ENCODE assay signal across 8 cellular contexts in the genomic region with DNA sequence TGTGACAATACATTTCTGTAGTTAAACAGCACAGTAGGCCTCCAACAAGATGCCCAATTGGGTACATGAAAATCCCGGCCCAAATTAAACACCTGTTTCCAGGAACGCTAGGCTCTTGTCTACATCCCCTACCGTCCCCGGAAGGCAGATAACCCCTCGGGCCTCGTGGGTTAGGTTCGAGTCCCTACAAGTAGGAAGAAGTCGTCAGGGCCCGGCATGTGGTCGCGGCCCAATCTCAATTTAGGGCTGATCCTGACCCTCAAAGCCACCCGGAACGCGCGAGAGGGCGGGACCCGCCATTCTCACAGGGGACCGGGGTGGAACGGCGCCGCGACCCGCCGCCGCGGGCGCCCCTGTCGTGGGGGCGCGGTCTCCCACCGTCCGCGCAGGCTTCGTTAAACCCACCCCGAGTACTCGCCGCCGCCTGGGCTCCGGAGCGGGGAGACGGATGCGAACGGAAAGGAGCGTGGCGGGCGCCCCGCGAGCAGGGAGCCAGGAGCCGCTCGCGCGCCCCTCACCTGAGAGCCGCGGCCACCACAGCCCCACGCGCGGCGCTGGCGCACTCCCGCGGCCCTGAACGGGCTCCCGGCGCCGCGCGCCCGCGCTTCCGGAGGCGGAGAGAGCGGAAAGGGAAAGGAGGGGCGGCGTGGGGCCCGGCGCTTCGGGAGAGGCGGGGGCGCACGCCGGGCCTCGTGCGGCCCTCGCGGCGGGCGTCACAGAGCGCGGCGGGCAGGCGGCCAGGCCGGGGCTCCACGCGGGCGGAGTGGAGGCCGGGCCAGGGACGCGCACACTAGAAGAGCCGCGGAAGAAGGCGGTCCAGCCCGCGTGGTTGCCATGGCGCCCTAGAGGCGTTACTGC. TPM values are rescaled to one million over a fixed set of nuclear protein-coding genes. Genes with fewer than 3 reads are reported as not detected.
A peak's percentile ranks its signal among the peaks of the same experiment; 100 is the strongest.
DNase-seq lines count a peak whose midpoint lies in the region; ATAC-seq and TF ChIP-seq lines count a peak whose summit lies in the region.

A gene (minus strand): TSS at position 621 of the 858 bp plus-strand sequence. CDS start 12,804 bp downstream, outside the sequence.

- H3K27ac Mint-ChIP-seq in IgD-negative memory B cell: peak within 1 kb of the TSS; percentile 97 to 98 (median 97)
- peak within 1 kb of the TSS; percentile 36 for H3K27ac Mint-ChIP-seq in nephron progenitor cell

- peak within 1 kb of the TSS; percentile 89 for H3K27ac ChIP-seq in RWPE1

- H3K36me3 Mint-ChIP-seq in IgD-negative memory B cell: no peaks in the 10 kb centered on the region
- peaks cover 32% of the 10 kb centered on the region for H3K36me3 Mint-ChIP-seq in nephron progenitor cell (ENCODE audit: low read depth)

- H3K4me1 Mint-ChIP-seq in IgD-negative memory B cell (peaks cover 34 to 50% (median 46%) of the 10 kb centered on the region in 3 donors), nephron progenitor cell (peaks cover 37% of the 10 kb centered on the region)

- peak; percentile 92 for DNase-seq in DMS53 (lab: John Stamatoyannopoulos, UW)
- peak; percentile 75 for DNase-seq in RWPE1 (ENCODE audit: low spot score)
- peak; percentile 76 for DNase-seq in activated effector memory CD4-positive, alpha-beta T cell treated with Interleukin-2 at 50 U/mL for 16 hours
- DNase-seq in fibroblast of the aortic adventitia (ENCODE audit: low read depth): peak; percentile 90
- DNase-seq in nephron progenitor cell: peak; percentile 69
- peak; percentile 80 for DNase-seq in stimulated activated naive CD8-positive, alpha-beta T cell treated with anti-CD3 and anti-CD28 coated beads, Interleukin-15, Interleukin-2, amounts not matched to agents 100 U/mL and 50 U/mL, for 24 hours

- TF ChIP-seq CTCF in RWPE1 (conservative IDR thresholded peaks at IDR 0.05; ENCODE audit: low read depth) (no peak), fibroblast of the aortic adventitia (IDR thresholded peaks at IDR 0.05; ENCODE audit: insufficient read depth, low read length) (no peak), nephron progenitor cell (IDR thresholded peaks at IDR 0.05) (no peak)

- peak within 1 kb of the TSS; percentile 85 to 98 (median 98) for H3K4me3 Mint-ChIP-seq in IgD-negative memory B cell
- peak within 1 kb of the TSS; percentile 92 for H3K4me3 Mint-ChIP-seq in nephron progenitor cell

- peak within 1 kb of the TSS; percentile 74 for H3K4me3 ChIP-seq in fibroblast of the aortic adventitia (ENCODE audit: low read depth, low read length)

- ATAC-seq in GM21515 (IDR thresholded peaks at IDR 0.05; ENCODE audit: unreplicated experiment): peak; percentile 72
- ATAC-seq in stimulated activated naive CD8-positive, alpha-beta T cell treated with anti-CD3 and anti-CD28 coated beads, Interleukin-15, Interleukin-2, amounts not matched to agents 100 U/mL and 50 U/mL, for 24 hours: peak; percentile 87

- H3K27me3 Mint-ChIP-seq in IgD-negative memory B cell (no peaks in the 10 kb centered on the region), nephron progenitor cell (ENCODE audit: low read depth, poor library complexity) (peaks cover 12% of the 10 kb centered on the region)

- CTCF ChIA-PET in RWPE1 (lab: Yijun Ruan, JAX): interaction anchor here (0.6 kb wide), 3 partner anchors 20 to 349 kb away, joined by 3 to 5 read pairs (median 4); no protein-coding TSS in a partner anchor

- POLR2A ChIA-PET in RWPE1 (lab: Yijun Ruan, JAX; ENCODE audit: low non-redundant PET): no interaction called here

- H3K9me3 Mint-ChIP-seq in IgD-negative memory B cell (no peaks in the 10 kb centered on the region), nephron progenitor cell (peaks cover 11% of the 10 kb centered on the region)

RNA-seq across cellular contexts. Expression of the gene that starts here (rescaled TPM):
- 66.3 TPM for polyA plus RNA-seq in IgD-negative memory B cell
- 34.7 and 74.3 TPM in 2 replicates for total RNA-seq in fibroblast of the aortic adventitia (ENCODE audit: low replicate concordance)

Comparison
In these comparisons a context has a peak if more than half of its experiments do, and no peak if none do; other contexts are left out.
1. Peak in every context shown above with its lines: DNase-seq, ATAC-seq, H3K4me3 ChIP-seq and H3K27ac ChIP-seq.